In genomic region chr2:46849080-46849715, GRCh38 we compare ENCODE assay signal across 11 cellular contexts.
DNase-seq lines count a peak whose midpoint lies in the region; ATAC-seq, FAIRE-seq and TF ChIP-seq lines count a peak whose summit lies in the region.
"Had no signal": no experiment of that assay in that cellular context is flagged by ENCODE, and none has a peak within 500 bp of the region (broad histone marks: within the 10 kb centered on the region; RNA-seq: fewer than 3 reads in every experiment).

No MANE protein-coding gene starts in this region.

- H3K4me3 ChIP-seq in GM23248 (no peak overlapping the region), K562 (no peak overlapping the region), small intestine (ENCODE audit: low read depth in 1 of 2, low read length in 2 of 2) (no peak overlapping the region), PC-9 (no peak overlapping the region)

- TF ChIP-seq RAD21 in K562 (CRISPR knock-in tag; conservative IDR thresholded peaks at IDR 0.05 in 1 of 2, IDR thresholded peaks at IDR 0.05 in 1 of 2) = no peak

- H3F3A ChIP-seq in GM23248 (ENCODE audit: insufficient read depth) (peaks cover 90% of the 10 kb centered on the region), PC-9 (ENCODE audit: insufficient read depth, low read depth) (peaks cover 15% of the 10 kb centered on the region; the same call in 1 of the 2 replicates)

- H3K27me3 Mint-ChIP-seq in activated naive CD4-positive, alpha-beta T cell treated with anti-CD3 and anti-CD28 coated beads for 36 hours (ENCODE audit: low read depth) = no peaks in the 10 kb centered on the region

- H3K9me3 Mint-ChIP-seq in activated naive CD4-positive, alpha-beta T cell treated with anti-CD3 and anti-CD28 coated beads for 36 hours = no peaks in the 10 kb centered on the region
- H3K9me3 Mint-ChIP-seq: effector memory CD8-positive, alpha-beta T cell; stimulated activated naive CD8-positive, alpha-beta T cell treated with anti-CD3 and anti-CD28 coated beads, Interleukin-15, amount 100 ng/mL, for 72 hours had no signal

- peaks cover 73% of the 10 kb centered on the region for H3K4me1 ChIP-seq in GM23248 (ENCODE audit: insufficient read depth)
- peaks cover 40 to 47% of the 10 kb centered on the region in 2 experiments for H3K4me1 ChIP-seq in K562 (replicated peaks in 1 of 2; ENCODE audit: control insufficient read depth in 2 of 2, insufficient read depth in 2 of 2, low read length in 2 of 2)
- H3K4me1 ChIP-seq in small intestine (ENCODE audit: control insufficient read depth in 2 of 2, insufficient read depth in 1 of 2, low read depth in 1 of 2, low read length in 1 of 2) = peaks cover 10 to 37% of the 10 kb centered on the region in 2 donors
- peaks cover 61% of the 10 kb centered on the region for H3K4me1 ChIP-seq in PC-9 (replicated peaks; ENCODE audit: insufficient read depth)

- CTCF ChIA-PET in K562 (lab: Yijun Ruan, JAX; ENCODE audit: low intra/inter-chr PET ratio) = no interaction called here
- CTCF ChIA-PET in activated naive CD4-positive, alpha-beta T cell treated with anti-CD3 and anti-CD28 coated beads for 36 hours (lab: Charles Lee) = interaction anchor here (0.5 kb wide), 1 partner anchor 41 kb away, joined by 5 read pairs; no protein-coding TSS in a partner anchor
- CTCF ChIA-PET in PC-9 (lab: Charles Lee) = interaction anchor here (0.5 to 1.1 kb wide), 2 partner anchors 25 to 101 kb away, joined by 3 read pairs; no protein-coding TSS in a partner anchor

- in situ Hi-C loops in GM23248 (cut with MboI) = no loop called here
- in situ Hi-C loops in K562 (cut with MboI) = no loop called here

- no peaks in the 10 kb centered on the region for H3K36me3 Mint-ChIP-seq in activated naive CD4-positive, alpha-beta T cell treated with anti-CD3 and anti-CD28 coated beads for 36 hours (ENCODE audit: low read depth)

- DNase-seq in GM23248 = peak; percentile 41
- peak; percentile 35 to 50 (median 39) for DNase-seq in K562 (ENCODE audit: extremely low read depth in 1 of 4, low spot score in 3 of 4)
- peak; percentile 95 for DNase-seq in small intestine
- DNase-seq in NCI-H1436 (lab: John Stamatoyannopoulos, UW) = no peak
- no peak for DNase-seq in activated naive CD4-positive, alpha-beta T cell treated with anti-CD3 and anti-CD28 coated beads for 36 hours
- DNase-seq in PC-9 = no peak
- DNase-seq in NCI-H2107 treated with DMSO at 0.1 percent for 48 hours (lab: John Stamatoyannopoulos, UW; ENCODE audit: unreplicated experiment) = no peak
- DNase-seq: effector memory CD8-positive, alpha-beta T cell; stimulated activated naive CD8-positive, alpha-beta T cell treated with anti-CD3 and anti-CD28 coated beads, Interleukin-15, amount 100 ng/mL, for 72 hours had no signal

- POLR2A ChIA-PET in K562 (lab: Yijun Ruan, JAX) (interaction anchor here (1.1 to 1.7 kb wide), 3 partner anchors 9 to 10 kb away, joined by 3 to 7 read pairs (median 6); no protein-coding TSS in a partner anchor), PC-9 (lab: Charles Lee; ENCODE audit: unreplicated experiment) (interaction anchor here (0.6 to 0.7 kb wide), 2 partner anchors 116 to 927 kb away, joined by 3 read pairs; no protein-coding TSS in a partner anchor)

- H4K20me1 ChIP-seq in GM23248 (ENCODE audit: insufficient read depth) (no peaks in the 10 kb centered on the region), K562 (replicated peaks; ENCODE audit: control insufficient read depth, insufficient read depth, low read length) (no peaks in the 10 kb centered on the region), PC-9 (ENCODE audit: insufficient read depth) (no peaks in the 10 kb centered on the region)

- no peak overlapping the region for H3K4me3 Mint-ChIP-seq in activated naive CD4-positive, alpha-beta T cell treated with anti-CD3 and anti-CD28 coated beads for 36 hours
- H3K4me3 Mint-ChIP-seq: effector memory CD8-positive, alpha-beta T cell; stimulated activated naive CD8-positive, alpha-beta T cell treated with anti-CD3 and anti-CD28 coated beads, Interleukin-15, amount 100 ng/mL, for 72 hours had no signal

- peak; percentile 18; the same call in 2 of the 3 replicates for ATAC-seq in K562
- ATAC-seq: effector memory CD8-positive, alpha-beta T cell; stimulated activated naive CD8-positive, alpha-beta T cell treated with anti-CD3 and anti-CD28 coated beads, Interleukin-15, amount 100 ng/mL, for 72 hours had no signal

- no peaks in the 10 kb centered on the region for H3K27me3 ChIP-seq in GM23248 (replicated peaks; ENCODE audit: insufficient read depth)
- H3K27me3 ChIP-seq in K562 (ENCODE audit: control insufficient read depth in 2 of 2, insufficient read depth in 2 of 2, low read length in 2 of 2) = no peaks in the 10 kb centered on the region; a peak in 1 of 5 replicates
- no peaks in the 10 kb centered on the region for H3K27me3 ChIP-seq in layer of hippocampus (ENCODE audit: control insufficient read depth, insufficient read depth, low read length)
- no peaks in the 10 kb centered on the region for H3K27me3 ChIP-seq in small intestine (ENCODE audit: control insufficient read depth in 2 of 2, insufficient read depth in 2 of 2, low read length in 2 of 2)
- H3K27me3 ChIP-seq in PC-9 (ENCODE audit: insufficient read depth, low read depth) = no peaks in the 10 kb centered on the region

- peaks cover 20% of the 10 kb centered on the region for H3K79me2 ChIP-seq in GM23248 (ENCODE audit: insufficient read depth)
- H3K79me2 ChIP-seq in K562 (ENCODE audit: control insufficient read depth, insufficient read depth, low read length) = no peaks in the 10 kb centered on the region
- no peaks in the 10 kb centered on the region for H3K79me2 ChIP-seq in PC-9 (ENCODE audit: low read depth)

- FAIRE-seq in K562 (lab: Jason Lieb, UNC) = no peak
- FAIRE-seq in small intestine (lab: Jason Lieb, UNC) = no peak
- FAIRE-seq: keratinocyte had no signal

- H3K9ac ChIP-seq in GM23248 (peak overlapping the region; percentile 83), K562 (ENCODE audit: insufficient read depth in 1 of 2, low read depth in 2 of 2, low read length in 2 of 2) (peak overlapping the region; percentile 53 to 82; a peak in 2 of 4 replicates)

- H2AFZ ChIP-seq in GM23248 (no peak overlapping the region), K562 (ENCODE audit: low read depth, low read length) (peak overlapping the region; percentile 88), PC-9 (no peak overlapping the region)

- no peaks in the 10 kb centered on the region for H3K4me1 Mint-ChIP-seq in activated naive CD4-positive, alpha-beta T cell treated with anti-CD3 and anti-CD28 coated beads for 36 hours (ENCODE audit: low read depth)
- H3K4me1 Mint-ChIP-seq: stimulated activated naive CD8-positive, alpha-beta T cell treated with anti-CD3 and anti-CD28 coated beads, Interleukin-15, amount 100 ng/mL, for 72 hours had no signal

- peak overlapping the region; percentile 97 for H3K27ac ChIP-seq in GM23248
- peak overlapping the region; percentile 61 for H3K27ac ChIP-seq in K562 (ENCODE audit: extremely low read depth, low read depth, low read length)
- peak overlapping the region; percentile 30 for H3K27ac ChIP-seq in layer of hippocampus (ENCODE audit: low read depth, low read length)
- peak overlapping the region; percentile 8 to 81 for H3K27ac ChIP-seq in small intestine (ENCODE audit: low read depth in 1 of 2, low read length in 1 of 2)
- no peak overlapping the region for H3K27ac ChIP-seq in PC-9

- no peak for TF ChIP-seq POLR2A in K562 (conservative IDR thresholded peaks at IDR 0.05)

- intact Hi-C loops in K562 (cut with micrococcal nuclease) (loop anchor here (1.0 kb wide), 1 partner anchor 27 kb away; no protein-coding TSS in a partner anchor), PC-9 (cut with micrococcal nuclease; ENCODE audit: unreplicated experiment) (no loop called here)
- intact Hi-C loops in activated naive CD4-positive, alpha-beta T cell treated with anti-CD3 and anti-CD28 coated beads for 36 hours (cut with micrococcal nuclease) = no loop called here

- 56 to 58% methylated on average over 7 of the region's 7 CpGs for WGBS in GM23248 (ENCODE audit: low coverage in 1 of 2, low lambda C conversion rate in 2 of 2, missing lambda C conversion rate in 2 of 2), 2 experiments
- 14% methylated on average over 7 of the region's 7 CpGs for WGBS in K562 (ENCODE audit: insufficient coverage, low coverage, missing lambda C conversion rate)
- 18 to 50% (median 37%) methylated on average over 7 of the region's 7 CpGs for WGBS in small intestine, 3 donors

- no peak for TF ChIP-seq CTCF in K562 (IDR thresholded peaks at IDR 0.05 in 2 of 3, conservative IDR thresholded peaks at IDR 0.05 in 1 of 3; ENCODE audit: insufficient read depth in 2 of 3, low read depth in 1 of 3, low read length in 3 of 3)
- TF ChIP-seq CTCF in PC-9 (conservative IDR thresholded peaks at IDR 0.05) = no peak

- BruUV-seq in K562 (replicated peaks; lab: Mats Ljungman, UMichigan) (no TSS peak), PC-9 (replicated peaks; lab: Mats Ljungman, UMichigan) (no TSS peak)

- H3K36me3 ChIP-seq in GM23248 (ENCODE audit: low read depth) (0 out of 2 replicates have a peak, but pooled peaks cover 6% of the 10 kb centered on the region), K562 (ENCODE audit: control insufficient read depth, insufficient read depth, low read length) (no peaks in the 10 kb centered on the region), small intestine (ENCODE audit: control insufficient read depth in 2 of 2, insufficient read depth in 2 of 2, low read length in 2 of 2) (no peaks in the 10 kb centered on the region), PC-9 (ENCODE audit: low read depth) (no peaks in the 10 kb centered on the region)

- H3K4me2 ChIP-seq in GM23248 (ENCODE audit: unreplicated experiment) (peak overlapping the region; percentile 9), K562 (ENCODE audit: insufficient read depth, low read length) (peak overlapping the region; percentile 66), PC-9 (no peak overlapping the region)

- H3K9me3 ChIP-seq in GM23248 (ENCODE audit: low read depth) = no peaks in the 10 kb centered on the region
- no peaks in the 10 kb centered on the region for H3K9me3 ChIP-seq in K562 (replicated peaks; ENCODE audit: control insufficient read depth, insufficient read depth, low read depth, low read length)
- no peaks in the 10 kb centered on the region for H3K9me3 ChIP-seq in small intestine (ENCODE audit: control insufficient read depth, low read depth)
- peaks cover 4% of the 10 kb centered on the region; the same call in 1 of the 2 replicates for H3K9me3 ChIP-seq in PC-9 (ENCODE audit: insufficient read depth, low read depth)

- TF ChIP-seq EP300 in K562 (IDR thresholded peaks at IDR 0.05; ENCODE audit: low read length) = no peak

- no peaks in the 10 kb centered on the region for H3K9me1 ChIP-seq in K562 (ENCODE audit: control insufficient read depth, insufficient read depth, low read length)

- H3K9me2 ChIP-seq in GM23248 (ENCODE audit: insufficient read depth) (no peaks in the 10 kb centered on the region), PC-9 (ENCODE audit: insufficient read depth) (no peaks in the 10 kb centered on the region)

- no peak overlapping the region for H3K27ac Mint-ChIP-seq in activated naive CD4-positive, alpha-beta T cell treated with anti-CD3 and anti-CD28 coated beads for 36 hours
- H3K27ac Mint-ChIP-seq: effector memory CD8-positive, alpha-beta T cell; stimulated activated naive CD8-positive, alpha-beta T cell treated with anti-CD3 and anti-CD28 coated beads, Interleukin-15, amount 100 ng/mL, for 72 hours had no signal

TF ChIP-seq in K562, 482 proteins besides CTCF, POLR2A, EP300 and RAD21 (continues in another document):
- no peak for TF ChIP-seq ZNF561 (CRISPR knock-in tag; conservative IDR thresholded peaks at IDR 0.05)
- no peak for TF ChIP-seq MED1 (CRISPR knock-in tag; IDR thresholded peaks at IDR 0.05; ENCODE audit: borderline replicate concordance)

Comparison
In these comparisons a context has a peak if more than half of its experiments do, and no peak if none do; other contexts are left out.
1. DNase-seq: peak in GM23248 (single experiment), K562 (4 of 4) and small intestine (single experiment); none in NCI-H1436 (single experiment), activated naive CD4-positive, alpha-beta T cell treated with anti-CD3 and anti-CD28 coated beads for 36 hours (single experiment), PC-9 (0 of 2) and NCI-H2107 treated with DMSO at 0.1 percent for 48 hours (single experiment).